In genomic region chr12:46910830-46911229, GRCh38 we compare ENCODE assay signal across 25 cellular contexts.
"Had no signal": no experiment of that assay in that cellular context is flagged by ENCODE, and none has a peak within 500 bp of the region (broad histone marks: within the 10 kb centered on the region; RNA-seq: fewer than 3 reads in every experiment).

No MANE protein-coding gene starts in this region.

- H3K36me3 ChIP-seq: colonic mucosa, esophagus muscularis mucosa, esophagus squamous epithelium, gastrocnemius medialis, gastroesophageal sphincter, heart left ventricle, heart right ventricle had no signal

- H3K27me3 ChIP-seq: colonic mucosa, esophagus muscularis mucosa, esophagus squamous epithelium, foreskin keratinocyte, gastrocnemius medialis, gastroesophageal sphincter, heart left ventricle, heart right ventricle, hepatocyte had no signal

- FAIRE-seq: endothelial cell of umbilical vein had no signal

- H3K4me2 ChIP-seq: hepatocyte had no signal

- H3K4me1 ChIP-seq: colonic mucosa, esophagus muscularis mucosa, gastroesophageal sphincter, heart left ventricle had no signal

- H3K9me3 ChIP-seq: colonic mucosa, esophagus squamous epithelium, gastrocnemius medialis had no signal

- H2AFZ ChIP-seq: hepatocyte had no signal

- DNase-seq: colonic mucosa; cortex of kidney; dermis blood vessel endothelial cell; dorsolateral prefrontal cortex; effector CD4-positive, alpha-beta T cell; effector CD8-positive, alpha-beta T cell; effector memory CD4-positive, alpha-beta T cell; effector memory CD8-positive, alpha-beta T cell; endodermal cell; erythroblast; esophagus squamous epithelium; foreskin fibroblast; foreskin keratinocyte; foreskin melanocyte; gastrocnemius medialis; glutamatergic neuron; head of caudate nucleus; heart left ventricle; heart right ventricle had no signal

- H3K79me2 ChIP-seq: hepatocyte had no signal

- ATAC-seq: effector memory CD8-positive, alpha-beta T cell; esophagus mucosa; foreskin keratinocyte; gastrocnemius medialis; gastroesophageal sphincter; heart left ventricle; heart right ventricle had no signal

- H3K4me3 ChIP-seq: colonic mucosa, coronary artery, dorsolateral prefrontal cortex, esophagus muscularis mucosa, esophagus squamous epithelium, gastrocnemius medialis, gastroesophageal sphincter, heart left ventricle, heart right ventricle, hepatocyte had no signal

- H3K27ac ChIP-seq: colonic mucosa, coronary artery, dorsolateral prefrontal cortex, esophagus muscularis mucosa, esophagus squamous epithelium, gastrocnemius medialis, gastroesophageal sphincter, heart left ventricle, heart right ventricle, hepatocyte had no signal
